In genomic region chrX:22300130-22300529, GRCh38 we compare ENCODE assay signal across 1 cellular context.
TF ChIP-seq lines count a peak whose summit lies in the region.

No MANE protein-coding gene starts in this region.

TF ChIP-seq in SK-N-SH, 30 proteins besides CTCF, POLR2A, EP300 and RAD21 (continued from another document):
- TF ChIP-seq REST (IDR thresholded peaks at IDR 0.05; ENCODE audit: low read depth, low read length) = no peak
- TF ChIP-seq SIN3A (IDR thresholded peaks at IDR 0.05; ENCODE audit: borderline replicate concordance, low read depth, low read length) = no peak
- no peak for TF ChIP-seq PBX3 (IDR thresholded peaks at IDR 0.05)
- no peak for TF ChIP-seq ZBTB33 (IDR thresholded peaks at IDR 0.05; ENCODE audit: borderline replicate concordance, low read depth)
- no peak for TF ChIP-seq RFX5 (IDR thresholded peaks at IDR 0.05; ENCODE audit: low read length)
- no peak for TF ChIP-seq EZH2phosphoT487 (IDR thresholded peaks at IDR 0.05; ENCODE audit: borderline replicate concordance, low read depth)
- TF ChIP-seq ELF1 (IDR thresholded peaks at IDR 0.05) = no peak
- TF ChIP-seq FOXJ3 (CRISPR knock-in tag; IDR thresholded peaks at IDR 0.05) = no peak
- peak; percentile 26; the same call in 1 of the 2 replicates for TF ChIP-seq FOSL2 (IDR thresholded peaks at IDR 0.05; ENCODE audit: borderline replicate concordance, low read depth)
- no peak for TF ChIP-seq NFIC (IDR thresholded peaks at IDR 0.05; ENCODE audit: borderline replicate concordance)
- no peak for TF ChIP-seq USF2 (IDR thresholded peaks at IDR 0.05; ENCODE audit: borderline replicate concordance, low read depth, low read length)
- no peak for TF ChIP-seq FOXM1 (IDR thresholded peaks at IDR 0.05; ENCODE audit: low read depth)
- no peak for TF ChIP-seq RXRA (IDR thresholded peaks at IDR 0.05; ENCODE audit: borderline replicate concordance, low read depth)
- TF ChIP-seq GATA2 (CRISPR knock-in tag; IDR thresholded peaks at IDR 0.05) = no peak; the same call in 1 of the 2 replicates
- no peak for TF ChIP-seq IRF3 (IDR thresholded peaks at IDR 0.05; ENCODE audit: low read depth, low read length)
- no peak for TF ChIP-seq SMC3 (IDR thresholded peaks at IDR 0.05; ENCODE audit: low read depth, low read length)
- TF ChIP-seq TCF12 (IDR thresholded peaks at IDR 0.05) = peak; percentile 31; the same call in 1 of the 2 replicates
- peak; percentile 92 for TF ChIP-seq MEF2A (IDR thresholded peaks at IDR 0.05; ENCODE audit: borderline replicate concordance, low read depth)
- TF ChIP-seq YY1 (IDR thresholded peaks at IDR 0.05; ENCODE audit: low read depth) = no peak
- TF ChIP-seq GABPA (IDR thresholded peaks at IDR 0.05; ENCODE audit: low read depth) = no peak
- peak; percentile 37; the same call in 1 of the 2 replicates for TF ChIP-seq JUND (IDR thresholded peaks at IDR 0.05)
- TF ChIP-seq TAF1 (IDR thresholded peaks at IDR 0.05; ENCODE audit: borderline replicate concordance, low read depth, low read length) = no peak
- no peak for TF ChIP-seq MAX (IDR thresholded peaks at IDR 0.05; ENCODE audit: low read depth)
- no peak for TF ChIP-seq RCOR1 (IDR thresholded peaks at IDR 0.05; ENCODE audit: low read length)
- TF ChIP-seq CHD2 (IDR thresholded peaks at IDR 0.05; ENCODE audit: low read length, partially characterized antibody) = no peak
- TF ChIP-seq USF1 (IDR thresholded peaks at IDR 0.05; ENCODE audit: borderline replicate concordance, low read depth) = no peak
- no peak for TF ChIP-seq MXI1 (IDR thresholded peaks at IDR 0.05; ENCODE audit: low read depth, low read length)
TF ChIP-seq in SK-N-SH: peak in this region for 4.
